In genomic region chr3:100753846-100754245, GRCh38 we compare ENCODE assay signal across 2 cellular contexts.
TF ChIP-seq lines count a peak whose summit lies in the region.

No MANE protein-coding gene starts in this region.

TF ChIP-seq in IMR-90, 13 proteins besides CTCF, POLR2A, EP300 and RAD21:
- TF ChIP-seq MXI1 (IDR thresholded peaks at IDR 0.05; ENCODE audit: borderline replicate concordance, low read depth, low read length) (no peak), MAFK (IDR thresholded peaks at IDR 0.05; ENCODE audit: low read depth, low read length) (no peak), FOS (IDR thresholded peaks at IDR 0.05; ENCODE audit: low read depth, low read length) (no peak), RFX5 (IDR thresholded peaks at IDR 0.05; ENCODE audit: low read depth, low read length) (no peak)

TF ChIP-seq in H1, 55 proteins besides CTCF, POLR2A, EP300 and RAD21:
- TF ChIP-seq SP1 (IDR thresholded peaks at IDR 0.05; ENCODE audit: low read depth, low read length) (no peak), TAF1 (IDR thresholded peaks at IDR 0.05; ENCODE audit: low read depth, low read length) (no peak), CTBP2 (IDR thresholded peaks at IDR 0.05; ENCODE audit: borderline replicate concordance, insufficient read depth, insufficient read length, low read length) (no peak), CBX5 (IDR thresholded peaks at IDR 0.05; ENCODE audit: low read depth, low read length) (no peak), RBBP5 (IDR thresholded peaks at IDR 0.05; ENCODE audit: borderline replicate concordance, low read depth, low read length) (no peak), CEBPB (IDR thresholded peaks at IDR 0.05; ENCODE audit: low read depth, low read length) (no peak), CBX8 (IDR thresholded peaks at IDR 0.05; ENCODE audit: borderline replicate concordance, low read depth, low read length) (no peak), YY1 (IDR thresholded peaks at IDR 0.05; ENCODE audit: low read depth, low read length) (no peak), ASH2L (IDR thresholded peaks at IDR 0.05; ENCODE audit: low read length) (no peak)
TF ChIP-seq in H1: peak in this region for 0.
